ENCODE assay signal across 25 cellular contexts in the genomic region with DNA sequence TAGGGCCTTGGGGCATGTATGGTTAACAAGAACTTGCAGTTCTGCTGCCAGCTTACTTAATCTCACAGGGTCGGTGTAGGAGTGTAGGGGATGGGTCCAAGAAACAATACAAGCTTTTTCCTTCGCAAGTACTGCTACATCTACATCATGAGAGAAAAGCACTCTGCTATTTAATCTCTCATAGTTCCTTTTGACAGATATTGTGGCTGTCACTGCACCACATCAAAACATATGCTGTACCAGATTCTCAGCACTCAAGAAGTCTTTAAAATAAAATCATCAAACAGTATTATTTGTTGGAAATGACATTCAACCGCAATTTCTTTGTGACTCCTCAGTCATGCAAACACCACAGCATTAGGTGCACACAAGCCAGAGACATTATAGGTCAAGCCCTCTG.
"Had no signal": no experiment of that assay in that cellular context is flagged by ENCODE, and none has a peak within 500 bp of the region (broad histone marks: within the 10 kb centered on the region; RNA-seq: fewer than 3 reads in every experiment).

No MANE protein-coding gene starts in this region.

- H3K27ac Mint-ChIP-seq: activated B cell treated with CpG ODN at 0.5 μM for 24 hours; activated CD4-positive, alpha-beta T cell treated with anti-CD3 and anti-CD28 coated beads, Interleukin-2, amount 10 ng/mL, durations not matched to agents 24 days and 14 days; activated naive CD4-positive, alpha-beta T cell treated with anti-CD3 and anti-CD28 coated beads for 36 hours; activated naive CD8-positive, alpha-beta T cell; activated T-helper 17 cell treated with anti-CD3 and anti-CD28 coated beads, Interleukin-2, amount 50 U/mL, for 72 hours; T-helper 1 cell treated with Interleukin-12 subunit alpha and Interleukin-12 subunit beta and Interleukin-4 antibody, amounts not matched to agents 30 μg/mL and 1 μg/mL, for 36 hours had no signal

- H3K36me3 Mint-ChIP-seq: activated naive CD8-positive, alpha-beta T cell had no signal

- H3K36me3 ChIP-seq: adrenal gland, Peyer's patch had no signal

- H3K4me3 Mint-ChIP-seq: activated B cell treated with CpG ODN at 0.5 μM for 24 hours; activated CD4-positive, alpha-beta T cell treated with anti-CD3 and anti-CD28 coated beads, Interleukin-2, amount 10 ng/mL, durations not matched to agents 24 days and 14 days; activated naive CD4-positive, alpha-beta T cell treated with anti-CD3 and anti-CD28 coated beads for 36 hours; activated naive CD8-positive, alpha-beta T cell; activated T-helper 17 cell treated with anti-CD3 and anti-CD28 coated beads, Interleukin-2, amount 50 U/mL, for 72 hours; T-helper 1 cell treated with Interleukin-12 subunit alpha and Interleukin-12 subunit beta and Interleukin-4 antibody, amounts not matched to agents 30 μg/mL and 1 μg/mL, for 36 hours had no signal

- H3K9me3 ChIP-seq: adrenal gland, Peyer's patch had no signal

- DNase-seq: activated B cell treated with CpG ODN at 0.5 μM for 24 hours; activated CD4-positive, alpha-beta T cell treated with anti-CD3 and anti-CD28 coated beads for 1 hour; activated CD4-positive, alpha-beta T cell treated with anti-CD3 and anti-CD28 coated beads, Interleukin-2, amount 10 ng/mL, durations not matched to agents 24 days and 14 days; activated CD4-positive, alpha-beta T cell treated with anti-CD3 and anti-CD28 coated beads, Interleukin-2, amount 50 U/mL, for 48 hours; activated gamma-delta T cell; activated naive CD4-positive, alpha-beta T cell treated with anti-CD3 and anti-CD28 coated beads for 36 hours; activated T-cell treated with anti-CD3 and anti-CD28 coated beads for 4 hours; activated T-cell treated with anti-CD3 and anti-CD28 coated beads, Interleukin-2, amount 50 U/mL, for 48 hours; adrenal gland; anterior cingulate cortex; central memory CD4-positive, alpha-beta T cell; MM.1S; NCI-H1105; NCI-H1436; NCI-H187; NCI-H2081; NCI-H510A treated with DMSO at 0.1 percent for 48 hours; NCI-H69; Peyer's patch; SHP77 treated with DMSO at 0.1 percent for 48 hours; T-helper 9 cell had no signal

- H3K27ac ChIP-seq: adrenal gland, coronary artery, Peyer's patch had no signal

- H3K9me3 Mint-ChIP-seq: activated B cell treated with CpG ODN at 0.5 μM for 24 hours; activated CD4-positive, alpha-beta T cell treated with anti-CD3 and anti-CD28 coated beads, Interleukin-2, amount 10 ng/mL, durations not matched to agents 24 days and 14 days; activated naive CD4-positive, alpha-beta T cell treated with anti-CD3 and anti-CD28 coated beads for 36 hours; activated T-helper 17 cell treated with anti-CD3 and anti-CD28 coated beads, Interleukin-2, amount 50 U/mL, for 72 hours; T-helper 1 cell treated with Interleukin-12 subunit alpha and Interleukin-12 subunit beta and Interleukin-4 antibody, amounts not matched to agents 30 μg/mL and 1 μg/mL, for 36 hours had no signal

- H3K4me1 Mint-ChIP-seq: activated B cell treated with CpG ODN at 0.5 μM for 24 hours; activated CD4-positive, alpha-beta T cell treated with anti-CD3 and anti-CD28 coated beads, Interleukin-2, amount 10 ng/mL, durations not matched to agents 24 days and 14 days; activated T-helper 17 cell treated with anti-CD3 and anti-CD28 coated beads, Interleukin-2, amount 50 U/mL, for 72 hours had no signal

- ATAC-seq: activated T-helper 17 cell treated with anti-CD3 and anti-CD28 coated beads, Interleukin-2, amount 50 U/mL, for 72 hours had no signal
